Comparison of ENCODE assay signal across 15 cellular contexts in genomic region chr12:115118177-115118724, GRCh38.
DNase-seq lines count a peak whose midpoint lies in the region; ATAC-seq and TF ChIP-seq lines count a peak whose summit lies in the region.
"Had no signal": no experiment of that assay in that cellular context is flagged by ENCODE, and none has a peak within 500 bp of the region (broad histone marks: within the 10 kb centered on the region; RNA-seq: fewer than 3 reads in every experiment).

No MANE protein-coding gene starts in this region.

- intact Hi-C loops in CD8-positive, alpha-beta T cell (cut with DNase I, micrococcal nuclease): no loop called here

- H3K4me1 Mint-ChIP-seq in CD8-positive, alpha-beta T cell (ENCODE audit: low read depth): no peaks in the 10 kb centered on the region
- H3K4me1 Mint-ChIP-seq: CD14-positive monocyte; CD8-positive, alpha-beta memory T cell; IgD-negative memory B cell had no signal

- CTCF ChIA-PET in CD8-positive, alpha-beta T cell (lab: Charles Lee): no interaction called here

- DNase-seq in M059J (ENCODE audit: low read depth): peak; percentile 79
- DNase-seq in choroid plexus epithelial cell (ENCODE audit: low read depth): peak; percentile 43
- peak; percentile 65 for DNase-seq in iris pigment epithelial cell (ENCODE audit: low read depth)
- DNase-seq in CD8-positive, alpha-beta T cell: no peak
- no peak for DNase-seq in GM13976 (ENCODE audit: low spot score)
- DNase-seq in Karpas-422: no peak
- DNase-seq: Caco-2; CD8-positive, alpha-beta memory T cell; DMS53; GF-D8 had no signal

- no peaks in the 10 kb centered on the region for H3K9me2 ChIP-seq in Karpas-422 (replicated peaks; ENCODE audit: insufficient read depth, low read length)

- H3K9me3 Mint-ChIP-seq in CD8-positive, alpha-beta T cell: peaks cover 6% of the 10 kb centered on the region

- no peak overlapping the region for H3K4me3 ChIP-seq in choroid plexus epithelial cell (ENCODE audit: low read depth, low read length)
- no peak overlapping the region for H3K4me3 ChIP-seq in CD8-positive, alpha-beta T cell (ENCODE audit: low read depth, low read length)
- no peak overlapping the region for H3K4me3 ChIP-seq in Karpas-422 (ENCODE audit: low read length)
- H3K4me3 ChIP-seq: A549, HAP-1 had no signal

- H4K20me1 ChIP-seq in Karpas-422 (ENCODE audit: insufficient read depth, low read depth, low read length): no peaks in the 10 kb centered on the region

- H3K4me2 ChIP-seq in Karpas-422 (ENCODE audit: low read depth, low read length, poor library complexity, severe bottlenecking): no peak overlapping the region
- H3K4me2 ChIP-seq: A549 had no signal

- no peaks in the 10 kb centered on the region for H3K27me3 ChIP-seq in CD8-positive, alpha-beta T cell (ENCODE audit: insufficient read depth, low read length)
- no peaks in the 10 kb centered on the region for H3K27me3 ChIP-seq in Karpas-422 (ENCODE audit: low read length)

- H3K36me3 ChIP-seq in CD8-positive, alpha-beta T cell (ENCODE audit: insufficient read depth, low read length): no peaks in the 10 kb centered on the region
- no peaks in the 10 kb centered on the region for H3K36me3 ChIP-seq in Karpas-422 (ENCODE audit: insufficient read depth, low read length)
- H3K36me3 ChIP-seq: HAP-1 had no signal

- H3K9ac ChIP-seq in Karpas-422 (ENCODE audit: low read length): no peak overlapping the region

- in situ Hi-C loops in GM13976 (cut with MboI; ENCODE audit: low sequenced_read_pairs, unreplicated experiment): no loop called here

- H2AFZ ChIP-seq in Karpas-422 (ENCODE audit: low read length): no peak overlapping the region

- no peaks in the 10 kb centered on the region for H3K36me3 Mint-ChIP-seq in CD8-positive, alpha-beta T cell
- H3K36me3 Mint-ChIP-seq: CD14-positive monocyte; CD8-positive, alpha-beta memory T cell; IgD-negative memory B cell had no signal

- H3K27ac Mint-ChIP-seq in CD8-positive, alpha-beta T cell: no peak overlapping the region
- H3K27ac Mint-ChIP-seq: CD14-positive monocyte; CD8-positive, alpha-beta memory T cell; IgD-negative memory B cell had no signal

- TF ChIP-seq CTCF in choroid plexus epithelial cell (conservative IDR thresholded peaks at IDR 0.05; ENCODE audit: low read depth, low read length) (no peak), GM13976 (IDR thresholded peaks at IDR 0.05; ENCODE audit: borderline replicate concordance, control extremely low read depth, extremely low read depth, insufficient read depth, missing control alignments) (no peak)
- TF ChIP-seq CTCF in CD8-positive, alpha-beta T cell (IDR thresholded peaks at IDR 0.05): no peak

- no peaks in the 10 kb centered on the region for H3K4me1 ChIP-seq in CD8-positive, alpha-beta T cell (ENCODE audit: insufficient read depth, low read length)
- no peaks in the 10 kb centered on the region for H3K4me1 ChIP-seq in Karpas-422 (ENCODE audit: low read length)
- H3K4me1 ChIP-seq: A549, Caco-2, HAP-1 had no signal

- no peak overlapping the region for H3K4me3 Mint-ChIP-seq in CD8-positive, alpha-beta T cell
- H3K4me3 Mint-ChIP-seq: CD14-positive monocyte; CD8-positive, alpha-beta memory T cell; IgD-negative memory B cell had no signal

- H3K27ac ChIP-seq in CD8-positive, alpha-beta T cell (ENCODE audit: low read depth, low read length): no peak overlapping the region
- H3K27ac ChIP-seq in Karpas-422 (ENCODE audit: low read length): no peak overlapping the region
- H3K27ac ChIP-seq: A549 had no signal

- no peaks in the 10 kb centered on the region for H3K27me3 Mint-ChIP-seq in CD8-positive, alpha-beta T cell (ENCODE audit: low read depth)
- H3K27me3 Mint-ChIP-seq: CD8-positive, alpha-beta memory T cell had no signal

- POLR2A ChIA-PET in CD8-positive, alpha-beta T cell (lab: Charles Lee): no interaction called here

- no peaks in the 10 kb centered on the region for H3K9me3 ChIP-seq in CD8-positive, alpha-beta T cell (ENCODE audit: low read length)
- peaks cover 3% of the 10 kb centered on the region for H3K9me3 ChIP-seq in Karpas-422 (ENCODE audit: low read length)
- H3K9me3 ChIP-seq: HAP-1 had no signal

- H3K79me2 ChIP-seq in Karpas-422 (ENCODE audit: low read length): no peaks in the 10 kb centered on the region

- no peak for ATAC-seq in CD8-positive, alpha-beta T cell
- no peak for ATAC-seq in HG02884 (IDR thresholded peaks at IDR 0.05; ENCODE audit: unreplicated experiment)
- ATAC-seq: A549 had no signal

Comparison
In these comparisons a context has a peak if more than half of its experiments do, and no peak if none do; other contexts are left out.
1. DNase-seq: peak in M059J (single experiment), choroid plexus epithelial cell (single experiment) and iris pigment epithelial cell (single experiment); none in CD8-positive, alpha-beta T cell (0 of 7), GM13976 (single experiment) and Karpas-422 (single experiment).